20 cellular contexts compared by ENCODE assay signal in genomic region chr12:2298556-2299195, GRCh38.
"Had no signal": no experiment of that assay in that cellular context is flagged by ENCODE, and none has a peak within 500 bp of the region (broad histone marks: within the 10 kb centered on the region; RNA-seq: fewer than 3 reads in every experiment).

No MANE protein-coding gene starts in this region.

- H3K4me1 ChIP-seq: testis had no signal

- DNase-seq: activated B cell treated with CpG ODN at 0.5 μM for 24 hours; activated CD4-positive, alpha-beta T cell treated with anti-CD3 and anti-CD28 coated beads, Interleukin-2, amount 50 U/mL, for 4 hours; activated CD8-positive, alpha-beta memory T cell treated with anti-CD3 and anti-CD28 coated beads for 24 hours; activated CD8-positive, alpha-beta memory T cell treated with anti-CD3 and anti-CD28 coated beads, Interleukin-2, amount 50 U/mL, for 4 hours; activated naive CD4-positive, alpha-beta T cell treated with Interleukin-2 at 50 U/mL for 16 hours; activated T-cell treated with anti-CD3 and anti-CD28 coated beads, Interleukin-2, amount 50 U/mL, for 24 hours; cerebellar nuclear complex; heart right ventricle; occipital lobe; posterior cingulate gyrus; retina; stimulated activated naive B cell treated with anti-CD40 and anti-IgM and Interleukin-4, amounts not matched to agents 10 μg/mL and 1 μg/mL and 100 μg/mL, for 72 hours; T-helper 17 cell; testis had no signal

- H3K9me3 Mint-ChIP-seq: activated B cell treated with CpG ODN at 0.5 μM for 24 hours; activated T-cell treated with anti-CD3 and anti-CD28 coated beads, Interleukin-2, amount 50 U/mL, for 24 hours; activated T-helper 17 cell treated with anti-CD3 and anti-CD28 coated beads, Interleukin-2, amount 50 U/mL, for 72 hours; natural killer cell treated with Interleukin-12 subunit alpha and Interleukin-12 subunit beta and Interleukin-15 and Interleukin-18, amount 100 ng/mL, for 72 hours; stimulated activated naive B cell treated with anti-CD40 and anti-IgM and Interleukin-4, amounts not matched to agents 10 μg/mL and 1 μg/mL and 100 μg/mL, for 72 hours; type B pancreatic cell had no signal

- H3K27me3 ChIP-seq: heart right ventricle, testis, vagina had no signal

- H3K27me3 Mint-ChIP-seq: activated T-cell treated with anti-CD3 and anti-CD28 coated beads, Interleukin-2, amount 50 U/mL, for 24 hours had no signal

- ATAC-seq: activated CD4-positive, alpha-beta T cell treated with anti-CD3 and anti-CD28 coated beads for 36 hours; activated T-helper 17 cell treated with anti-CD3 and anti-CD28 coated beads, Interleukin-2, amount 50 U/mL, for 72 hours; heart right ventricle; natural killer cell treated with Interleukin-12 subunit alpha and Interleukin-12 subunit beta and Interleukin-15 and Interleukin-18, amount 100 ng/mL, for 72 hours; stimulated activated naive B cell treated with anti-CD40 and anti-IgM and Interleukin-4, amounts not matched to agents 10 μg/mL and 1 μg/mL and 100 μg/mL, for 72 hours; T-helper 17 cell had no signal

- H3K4me3 Mint-ChIP-seq: activated B cell treated with CpG ODN at 0.5 μM for 24 hours; activated CD4-positive, alpha-beta T cell treated with anti-CD3 and anti-CD28 coated beads for 36 hours; activated T-cell treated with anti-CD3 and anti-CD28 coated beads, Interleukin-2, amount 50 U/mL, for 24 hours; activated T-helper 17 cell treated with anti-CD3 and anti-CD28 coated beads, Interleukin-2, amount 50 U/mL, for 72 hours; natural killer cell treated with Interleukin-12 subunit alpha and Interleukin-12 subunit beta and Interleukin-15 and Interleukin-18, amount 100 ng/mL, for 72 hours; stimulated activated naive B cell treated with anti-CD40 and anti-IgM and Interleukin-4, amounts not matched to agents 10 μg/mL and 1 μg/mL and 100 μg/mL, for 72 hours; T-helper 17 cell; type B pancreatic cell had no signal

- H3K27ac ChIP-seq: testis had no signal

- H3K36me3 ChIP-seq: heart right ventricle, vagina had no signal

- H3K27ac Mint-ChIP-seq: activated B cell treated with CpG ODN at 0.5 μM for 24 hours; activated CD4-positive, alpha-beta T cell treated with anti-CD3 and anti-CD28 coated beads for 36 hours; activated T-cell treated with anti-CD3 and anti-CD28 coated beads, Interleukin-2, amount 50 U/mL, for 24 hours; activated T-helper 17 cell treated with anti-CD3 and anti-CD28 coated beads, Interleukin-2, amount 50 U/mL, for 72 hours; natural killer cell treated with Interleukin-12 subunit alpha and Interleukin-12 subunit beta and Interleukin-15 and Interleukin-18, amount 100 ng/mL, for 72 hours; stimulated activated naive B cell treated with anti-CD40 and anti-IgM and Interleukin-4, amounts not matched to agents 10 μg/mL and 1 μg/mL and 100 μg/mL, for 72 hours; T-helper 17 cell; type B pancreatic cell had no signal

- H3K4me3 ChIP-seq: coronary artery, heart right ventricle, testis, vagina had no signal

- H3K9me3 ChIP-seq: heart right ventricle, testis, vagina had no signal

- H3K36me3 Mint-ChIP-seq: natural killer cell treated with Interleukin-12 subunit alpha and Interleukin-12 subunit beta and Interleukin-15 and Interleukin-18, amount 100 ng/mL, for 72 hours; stimulated activated naive B cell treated with anti-CD40 and anti-IgM and Interleukin-4, amounts not matched to agents 10 μg/mL and 1 μg/mL and 100 μg/mL, for 72 hours had no signal
